Comparison of ENCODE assay signal across 10 cellular contexts in the genomic region with DNA sequence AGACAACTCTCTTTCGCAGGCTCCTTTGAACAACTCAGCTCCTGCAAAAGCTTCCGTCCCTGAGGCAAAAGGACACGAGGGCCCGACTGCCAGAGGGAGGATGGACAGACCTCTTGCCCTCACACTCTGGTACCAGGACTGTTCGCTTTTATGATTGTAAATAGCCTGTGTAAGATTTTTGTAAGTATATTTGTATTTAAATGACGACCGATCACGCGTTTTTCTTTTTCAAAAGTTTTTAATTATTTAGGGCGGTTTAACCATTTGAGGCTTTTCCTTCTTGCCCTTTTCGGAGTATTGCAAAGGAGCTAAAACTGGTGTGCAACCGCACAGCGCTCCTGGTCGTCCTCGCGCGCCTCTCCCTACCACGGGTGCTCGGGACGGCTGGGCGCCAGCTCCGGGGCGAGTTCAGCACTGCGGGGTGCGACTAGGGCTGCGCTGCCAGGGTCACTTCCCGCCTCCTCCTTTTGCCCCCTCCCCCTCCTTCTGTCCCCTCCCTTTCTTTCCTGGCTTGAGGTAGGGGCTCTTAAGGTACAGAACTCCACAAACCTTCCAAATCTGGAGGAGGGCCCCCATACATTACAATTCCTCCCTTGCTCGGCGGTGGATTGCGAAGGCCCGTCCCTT. TPM values are rescaled to one million over a fixed set of nuclear protein-coding genes. Genes with fewer than 3 reads are reported as not detected.
DNase-seq lines count a peak whose midpoint lies in the region; ATAC-seq and TF ChIP-seq lines count a peak whose summit lies in the region.
"Had no signal": no experiment of that assay in that cellular context is flagged by ENCODE, and none has a peak within 500 bp of the region (broad histone marks: within the 10 kb centered on the region; RNA-seq: fewer than 3 reads in every experiment).

No MANE protein-coding gene starts in this region.

- no peak overlapping the region for H3K27ac Mint-ChIP-seq in CD4-positive, alpha-beta T cell
- no peak overlapping the region for H3K27ac Mint-ChIP-seq in activated T-helper 1 cell treated with anti-CD3 and anti-CD28 coated beads, Interleukin-12 subunit alpha, Interleukin-12 subunit beta, Interleukin-2, Interleukin-4 antibody, amounts not matched to agents 30 ng/mL and 10 ng/mL and 1 ng/mL, durations not matched to agents 14 hours and 24 hours and 36 hours

- H3K9me3 ChIP-seq in CD4-positive, alpha-beta T cell (ENCODE audit: control insufficient read depth, low read length), result no peaks in the 10 kb centered on the region
- H3K9me3 ChIP-seq in right cardiac atrium (ENCODE audit: control insufficient read depth, low read length) (no peaks in the 10 kb centered on the region), prostate gland (no peaks in the 10 kb centered on the region)

- H3K36me3 Mint-ChIP-seq in CD4-positive, alpha-beta T cell (ENCODE audit: low read depth), result no peaks in the 10 kb centered on the region
- no peaks in the 10 kb centered on the region for H3K36me3 Mint-ChIP-seq in activated T-helper 1 cell treated with anti-CD3 and anti-CD28 coated beads, Interleukin-12 subunit alpha, Interleukin-12 subunit beta, Interleukin-2, Interleukin-4 antibody, amounts not matched to agents 30 ng/mL and 10 ng/mL and 1 ng/mL, durations not matched to agents 14 hours and 24 hours and 36 hours (ENCODE audit: low read depth)

- no peak for TF ChIP-seq CTCF in CD4-positive, alpha-beta T cell (IDR thresholded peaks at IDR 0.05)
- no peak for TF ChIP-seq CTCF in prostate gland (IDR thresholded peaks at IDR 0.05)

- H3K4me3 ChIP-seq in right cardiac atrium (ENCODE audit: low read length), result peak overlapping the region; percentile 86
- peak overlapping the region; percentile 81 to 94 for H3K4me3 ChIP-seq in prostate gland

- no peak overlapping the region for H3K27ac ChIP-seq in CD4-positive, alpha-beta T cell (ENCODE audit: low read depth, low read length)
- H3K27ac ChIP-seq in right cardiac atrium (ENCODE audit: low read length), result peak overlapping the region; percentile 37
- H3K27ac ChIP-seq in prostate gland, result peak overlapping the region; percentile 96 to 97
- H3K27ac ChIP-seq: parathyroid adenoma had no signal

- no peak for DNase-seq in CD4-positive, alpha-beta T cell
- DNase-seq in activated T-helper 1 cell treated with anti-CD3 and anti-CD28 coated beads, Interleukin-12 subunit alpha, Interleukin-12 subunit beta, Interleukin-2, Interleukin-4 antibody, amounts not matched to agents 30 ng/mL and 10 ng/mL and 1 ng/mL, durations not matched to agents 14 hours and 24 hours and 36 hours (ENCODE audit: low spot score), result no peak
- DNase-seq in right cardiac atrium, result peak; percentile 37 to 80 (median 77)
- DNase-seq in prostate gland (ENCODE audit: low spot score), result peak; percentile 31
- DNase-seq in NOMO-1 treated with dmso at 0.1 percent for 144 hours (lab: John Stamatoyannopoulos, UW; ENCODE audit: unreplicated experiment), result no peak
- no peak for DNase-seq in NCI-H2081 (lab: John Stamatoyannopoulos, UW)
- DNase-seq: GOT3 had no signal

- TF ChIP-seq POLR2A in prostate gland (IDR thresholded peaks at IDR 0.05), result no peak

- ATAC-seq in CD4-positive, alpha-beta T cell (ENCODE audit: poor library complexity), result no peak
- ATAC-seq in right cardiac atrium (no peak), GM18861 (IDR thresholded peaks at IDR 0.05; ENCODE audit: unreplicated experiment) (no peak), HG03045 (IDR thresholded peaks at IDR 0.05; ENCODE audit: unreplicated experiment) (no peak)

- peaks cover 34% of the 10 kb centered on the region for H3K27me3 ChIP-seq in CD4-positive, alpha-beta T cell (ENCODE audit: control insufficient read depth, insufficient read depth, low read length)
- H3K27me3 ChIP-seq in right cardiac atrium (ENCODE audit: control insufficient read depth, insufficient read depth) (no peaks in the 10 kb centered on the region), prostate gland (replicated peaks; ENCODE audit: insufficient read depth) (no peaks in the 10 kb centered on the region)

- peaks cover 23% of the 10 kb centered on the region for H3K27me3 Mint-ChIP-seq in CD4-positive, alpha-beta T cell
- peaks cover 28% of the 10 kb centered on the region for H3K27me3 Mint-ChIP-seq in activated T-helper 1 cell treated with anti-CD3 and anti-CD28 coated beads, Interleukin-12 subunit alpha, Interleukin-12 subunit beta, Interleukin-2, Interleukin-4 antibody, amounts not matched to agents 30 ng/mL and 10 ng/mL and 1 ng/mL, durations not matched to agents 14 hours and 24 hours and 36 hours (ENCODE audit: insufficient read depth)

- H3K4me3 Mint-ChIP-seq in CD4-positive, alpha-beta T cell, result peak overlapping the region; percentile 69
- H3K4me3 Mint-ChIP-seq in activated T-helper 1 cell treated with anti-CD3 and anti-CD28 coated beads, Interleukin-12 subunit alpha, Interleukin-12 subunit beta, Interleukin-2, Interleukin-4 antibody, amounts not matched to agents 30 ng/mL and 10 ng/mL and 1 ng/mL, durations not matched to agents 14 hours and 24 hours and 36 hours, result peak overlapping the region; percentile 15

- intact Hi-C loops in CD4-positive, alpha-beta T cell (cut with DNase I, micrococcal nuclease), result loop anchor here (10.0 kb wide), 1 partner anchor 182 kb away; no protein-coding TSS in a partner anchor
- intact Hi-C loops in activated T-helper 1 cell treated with anti-CD3 and anti-CD28 coated beads, Interleukin-12 subunit alpha, Interleukin-12 subunit beta, Interleukin-2, Interleukin-4 antibody, amounts not matched to agents 30 ng/mL and 10 ng/mL and 1 ng/mL, durations not matched to agents 14 hours and 24 hours and 36 hours (cut with micrococcal nuclease), result no loop called here
- intact Hi-C loops in right cardiac atrium (cut with DNase I) (loop anchor here in 3 of 4 donors (5.0 to 10.0 kb wide), 2 partner anchors 180 to 182 kb away; no protein-coding TSS in a partner anchor), prostate gland (cut with DNase I) (loop anchor here (10.0 kb wide), 1 partner anchor 182 kb away; no protein-coding TSS in a partner anchor)

- 39% methylated on average over 31 of the region's 31 CpGs for WGBS in right cardiac atrium
- 19% methylated on average over 31 of the region's 31 CpGs for WGBS in prostate gland

- CTCF ChIA-PET in CD4-positive, alpha-beta T cell (lab: Charles Lee), result no interaction called here

- H3K9me3 Mint-ChIP-seq in CD4-positive, alpha-beta T cell, result no peaks in the 10 kb centered on the region
- no peaks in the 10 kb centered on the region for H3K9me3 Mint-ChIP-seq in activated T-helper 1 cell treated with anti-CD3 and anti-CD28 coated beads, Interleukin-12 subunit alpha, Interleukin-12 subunit beta, Interleukin-2, Interleukin-4 antibody, amounts not matched to agents 30 ng/mL and 10 ng/mL and 1 ng/mL, durations not matched to agents 14 hours and 24 hours and 36 hours

- no peaks in the 10 kb centered on the region for H3K4me1 Mint-ChIP-seq in CD4-positive, alpha-beta T cell (ENCODE audit: low read depth)
- no peaks in the 10 kb centered on the region for H3K4me1 Mint-ChIP-seq in activated T-helper 1 cell treated with anti-CD3 and anti-CD28 coated beads, Interleukin-12 subunit alpha, Interleukin-12 subunit beta, Interleukin-2, Interleukin-4 antibody, amounts not matched to agents 30 ng/mL and 10 ng/mL and 1 ng/mL, durations not matched to agents 14 hours and 24 hours and 36 hours (ENCODE audit: low read depth)

- H3K36me3 ChIP-seq in prostate gland, result no peaks in the 10 kb centered on the region

- peaks cover 3% of the 10 kb centered on the region for H3K4me1 ChIP-seq in right cardiac atrium (ENCODE audit: control insufficient read depth, insufficient read depth, low read length)
- peaks cover 3% of the 10 kb centered on the region for H3K4me1 ChIP-seq in prostate gland (replicated peaks)
- H3K4me1 ChIP-seq: parathyroid adenoma had no signal

- POLR2A ChIA-PET in CD4-positive, alpha-beta T cell (lab: Charles Lee), result no interaction called here

RNA-seq across cellular contexts. Expression of gene FZD1, which starts 2.8 kb away (rescaled TPM):
- total RNA-seq in CD4-positive, alpha-beta T cell, result under 1 TPM; 0.22 to 0.28 TPM
- total RNA-seq in activated T-helper 1 cell treated with anti-CD3 and anti-CD28 coated beads, Interleukin-12 subunit alpha, Interleukin-12 subunit beta, Interleukin-2, Interleukin-4 antibody, amounts not matched to agents 30 ng/mL and 10 ng/mL and 1 ng/mL, durations not matched to agents 14 hours and 24 hours and 36 hours, result 0.70 and 0.86 TPM in 2 replicates
- total RNA-seq in right cardiac atrium (10 to 100 TPM; 11.8 to 33.9 (median 27.2) TPM), prostate gland (10 to 100 TPM; 26.6 to 56.9 TPM)
- 15.4 TPM for polyA plus RNA-seq in right cardiac atrium

Comparison
In these comparisons a context has a peak if more than half of its experiments do, and no peak if none do; other contexts are left out.
1. DNase-seq: peak in right cardiac atrium (3 of 3) and prostate gland (single experiment); none in CD4-positive, alpha-beta T cell (0 of 10), activated T-helper 1 cell treated with anti-CD3 and anti-CD28 coated beads, Interleukin-12 subunit alpha, Interleukin-12 subunit beta, Interleukin-2, Interleukin-4 antibody, amounts not matched to agents 30 ng/mL and 10 ng/mL and 1 ng/mL, durations not matched to agents 14 hours and 24 hours and 36 hours (single experiment), NOMO-1 treated with dmso at 0.1 percent for 144 hours (single experiment) and NCI-H2081 (0 of 2).